Comparison of ENCODE assay signal across 27 cellular contexts in genomic region chr16:83363521-83363920, GRCh38.
"Had no signal": no experiment of that assay in that cellular context is flagged by ENCODE, and none has a peak within 500 bp of the region (broad histone marks: within the 10 kb centered on the region; RNA-seq: fewer than 3 reads in every experiment).

No MANE protein-coding gene starts in this region.

- H3K9ac ChIP-seq: parathyroid adenoma had no signal

- H3K4me3 ChIP-seq: esophagus muscularis mucosa, gastrocnemius medialis, hepatocyte, psoas muscle, right atrium auricular region, testis, transverse colon had no signal

- H3K27me3 ChIP-seq: brain microvascular endothelial cell, esophagus muscularis mucosa, gastrocnemius medialis, right atrium auricular region, testis, transverse colon had no signal

- H3K79me2 ChIP-seq: hepatocyte, parathyroid adenoma had no signal

- H3K9me3 ChIP-seq: esophagus muscularis mucosa, gastrocnemius medialis, psoas muscle, right atrium auricular region, testis, transverse colon had no signal

- ATAC-seq: activated CD4-positive, CD25-positive, alpha-beta regulatory T cell treated with anti-CD3 and anti-CD28 coated beads, Interleukin-2, amount 50 U/mL, for 24 hours; gastrocnemius medialis; left cardiac atrium; left ventricle myocardium superior; psoas muscle; stimulated activated naive B cell treated with anti-CD40 and anti-IgM and Interleukin-4, amounts not matched to agents 10 μg/mL and 1 μg/mL and 100 μg/mL, for 72 hours had no signal

- H3K36me3 ChIP-seq: brain microvascular endothelial cell, esophagus muscularis mucosa, gastrocnemius medialis, right atrium auricular region, transverse colon, WERI-Rb-1 had no signal

- H2AFZ ChIP-seq: hepatocyte, parathyroid adenoma had no signal

- H3K4me2 ChIP-seq: hepatocyte had no signal

- DNase-seq: activated CD4-positive, alpha-beta T cell treated with anti-CD3 and anti-CD28 coated beads for 48 hours; activated CD4-positive, alpha-beta T cell treated with anti-CD3 and anti-CD28 coated beads, Interleukin-2, amount 50 U/mL, for 48 hours; activated CD8-positive, alpha-beta memory T cell treated with anti-CD3 and anti-CD28 coated beads for 24 hours; activated effector memory CD4-positive, alpha-beta T cell treated with Interleukin-2 at 50 U/mL for 16 hours; activated naive CD4-positive, alpha-beta T cell treated with anti-CD3 and anti-CD28 coated beads, Interleukin-2, amount 10 ng/mL, durations not matched to agents 7 days and 5 days; activated naive CD8-positive, alpha-beta T cell treated with anti-CD3 and anti-CD28 coated beads, Interleukin-2, amount 10 ng/mL, durations not matched to agents 7 days and 5 days; brain microvascular endothelial cell; central memory CD4-positive, alpha-beta T cell; gastrocnemius medialis; glutamatergic neuron; islet precursor cell; left cardiac atrium; left ventricle myocardium superior; nephron progenitor cell; psoas muscle; stimulated activated CD4-positive, alpha-beta T cell treated with anti-CD3 and anti-CD28 coated beads, Interleukin-15, amount 100 ng/mL, for 24 hours; stimulated activated CD4-positive, alpha-beta T cell treated with anti-CD3 and anti-CD28 coated beads, Interleukin-2, amount 100 ng/mL, for 24 hours; stimulated activated naive B cell treated with anti-CD40 and anti-IgM and Interleukin-4, amounts not matched to agents 10 μg/mL and 1 μg/mL and 100 μg/mL, for 72 hours; T-helper 1 cell; testis; transverse colon; WERI-Rb-1 had no signal

- H3K27ac ChIP-seq: brain microvascular endothelial cell, esophagus muscularis mucosa, gastrocnemius medialis, hepatocyte, parathyroid adenoma, psoas muscle, right atrium auricular region, testis, transverse colon, WERI-Rb-1 had no signal
